In genomic region chr5:44002381-44002901, GRCh38 we compare ENCODE assay signal across 1 cellular context.
TF ChIP-seq lines count a peak whose summit lies in the region.

No MANE protein-coding gene starts in this region.

TF ChIP-seq in HCT116, 20 proteins besides CTCF, POLR2A, EP300 and RAD21 (continued from another document):
- TF ChIP-seq ZBTB33 (IDR thresholded peaks at IDR 0.05; ENCODE audit: extremely low read depth, insufficient replicate concordance, low read length) = no peak
- TF ChIP-seq TCF7L2 (IDR thresholded peaks at IDR 0.05; ENCODE audit: borderline replicate concordance, extremely low read depth, insufficient read depth, insufficient read length) = peak; percentile 64
- TF ChIP-seq EZH2 (IDR thresholded peaks at IDR 0.05) = no peak
- no peak for TF ChIP-seq ZNF274 (IDR thresholded peaks at IDR 0.05; ENCODE audit: low read depth, low read length)
- TF ChIP-seq SP1 (IDR thresholded peaks at IDR 0.05; ENCODE audit: low read depth) = 0 out of 2 replicates have a peak, but pooled peaks have one; percentile 30
